Comparison of ENCODE assay signal across 12 cellular contexts in the genomic region with DNA sequence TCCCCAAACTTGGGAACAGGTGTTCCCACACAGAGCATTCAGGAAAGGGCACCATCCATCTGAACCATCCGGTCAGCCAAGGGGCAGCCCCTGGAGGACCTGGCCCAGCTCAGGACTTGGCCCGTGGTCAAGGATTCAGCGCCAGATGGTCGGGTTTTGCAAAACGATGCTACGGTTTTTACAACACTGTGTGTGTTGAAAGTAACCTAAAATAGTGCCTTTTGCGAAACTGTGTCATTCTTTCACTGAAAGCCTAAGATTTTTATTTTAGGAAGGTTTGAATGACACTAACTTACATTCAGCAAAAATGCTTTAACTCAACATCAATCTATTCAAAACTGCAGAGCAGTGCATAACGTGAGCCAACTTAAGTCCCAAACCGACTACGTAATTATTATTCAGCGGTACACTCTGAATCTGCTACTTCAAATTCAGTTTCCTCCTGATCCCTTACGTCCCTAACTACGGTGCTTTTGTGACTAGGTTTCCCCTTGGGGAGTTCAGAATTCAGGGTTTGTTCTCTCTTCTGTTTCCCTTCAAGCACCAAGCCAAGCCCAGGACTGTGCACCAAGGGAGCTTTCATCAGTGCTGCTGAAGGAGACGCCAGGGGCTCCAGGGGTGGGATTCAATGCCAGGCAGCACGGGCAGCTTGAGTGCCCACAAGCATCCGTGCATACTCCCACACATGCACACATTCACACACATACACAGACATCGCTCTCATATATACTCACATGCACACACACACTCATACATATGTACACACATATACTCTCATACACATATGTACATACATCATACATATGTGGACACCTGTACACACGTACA. TPM values are rescaled to one million over a fixed set of nuclear protein-coding genes. Genes with fewer than 3 reads are reported as not detected.
DNase-seq lines count a peak whose midpoint lies in the region; ATAC-seq and TF ChIP-seq lines count a peak whose summit lies in the region.
"Had no signal": no experiment of that assay in that cellular context is flagged by ENCODE, and none has a peak within 500 bp of the region (broad histone marks: within the 10 kb centered on the region; RNA-seq: fewer than 3 reads in every experiment).

No MANE protein-coding gene starts in this region.

- peaks cover 79% of the 10 kb centered on the region for H3K36me3 Mint-ChIP-seq in activated T-cell treated with anti-CD3 and anti-CD28 coated beads, Interleukin-2, amount 50 U/mL, for 24 hours (ENCODE audit: low read depth)

- no peak for TF ChIP-seq CTCF in OCI-LY3 (IDR thresholded peaks at IDR 0.05; ENCODE audit: low read depth, low read length)
- no peak for TF ChIP-seq CTCF in foreskin keratinocyte (conservative IDR thresholded peaks at IDR 0.05)

- no peak overlapping the region for H3K4me3 Mint-ChIP-seq in activated T-cell treated with anti-CD3 and anti-CD28 coated beads, Interleukin-2, amount 50 U/mL, for 24 hours
- H3K4me3 Mint-ChIP-seq: mesothelial cell of epicardium; T-helper 2 cell treated with Interferon-gamma antibody and Interleukin-4, amounts not matched to agents 5 μg/mL and 100 μg/mL, for 36 hours had no signal

- H3K4me1 ChIP-seq in OCI-LY3 (ENCODE audit: low read length) (peaks cover 95% of the 10 kb centered on the region), stomach smooth muscle (ENCODE audit: control insufficient read depth, insufficient read depth, low read length) (peaks cover 33% of the 10 kb centered on the region), foreskin keratinocyte (no peaks in the 10 kb centered on the region)

- H3K36me3 ChIP-seq in OCI-LY3 (replicated peaks; ENCODE audit: low read depth, low read length) (peaks cover 60% of the 10 kb centered on the region), stomach smooth muscle (ENCODE audit: control insufficient read depth in 2 of 2, insufficient read depth in 2 of 2, low read length in 2 of 2) (peaks cover 0 to 17% of the 10 kb centered on the region in 2 donors)

- no peaks in the 10 kb centered on the region for H3K27me3 Mint-ChIP-seq in activated T-cell treated with anti-CD3 and anti-CD28 coated beads, Interleukin-2, amount 50 U/mL, for 24 hours

- peak; percentile 22 for ATAC-seq in HG02870 (IDR thresholded peaks at IDR 0.05; ENCODE audit: unreplicated experiment)
- ATAC-seq in foreskin keratinocyte: no peak

- peak overlapping the region; percentile 75 for H3K4me3 ChIP-seq in OCI-LY3 (ENCODE audit: low read length)
- no peak overlapping the region for H3K4me3 ChIP-seq in stomach smooth muscle (ENCODE audit: low read length in 2 of 2)

- H3K9me3 Mint-ChIP-seq in activated T-cell treated with anti-CD3 and anti-CD28 coated beads, Interleukin-2, amount 50 U/mL, for 24 hours: no peaks in the 10 kb centered on the region
- H3K9me3 Mint-ChIP-seq: mesothelial cell of epicardium; T-helper 2 cell treated with Interferon-gamma antibody and Interleukin-4, amounts not matched to agents 5 μg/mL and 100 μg/mL, for 36 hours had no signal

- H3K79me2 ChIP-seq in OCI-LY3 (ENCODE audit: low read length): peaks cover 75% of the 10 kb centered on the region

- peak overlapping the region; percentile 97 for H3K4me2 ChIP-seq in OCI-LY3 (ENCODE audit: low read length)

- H3K27ac ChIP-seq in OCI-LY3 (ENCODE audit: low read length) (peak overlapping the region; percentile 100), stomach smooth muscle (ENCODE audit: low read length) (peak overlapping the region; percentile 18), foreskin keratinocyte (no peak overlapping the region)

- H2AFZ ChIP-seq in OCI-LY3 (ENCODE audit: low read depth, low read length): no peak overlapping the region

- no peak for DNase-seq in activated T-cell treated with anti-CD3 and anti-CD28 coated beads, Interleukin-2, amount 50 U/mL, for 24 hours
- no peak for DNase-seq in activated T-cell treated with anti-CD3 and anti-CD28 coated beads, Interleukin-2, amount 50 U/mL, for 1 hour
- no peak for DNase-seq in iPS-NIHi11 (ENCODE audit: low spot score)
- no peak for DNase-seq in foreskin keratinocyte
- no peak for DNase-seq in OCI-M2 (lab: John Stamatoyannopoulos, UW; ENCODE audit: unreplicated experiment)
- DNase-seq: NCI-H1694 had no signal

- H3K27me3 ChIP-seq in OCI-LY3 (ENCODE audit: low read depth, low read length): no peaks in the 10 kb centered on the region
- H3K27me3 ChIP-seq in stomach smooth muscle (ENCODE audit: control insufficient read depth in 1 of 2, insufficient read depth in 2 of 2, low read length in 2 of 2): no peaks in the 10 kb centered on the region
- H3K27me3 ChIP-seq in foreskin keratinocyte: no peaks in the 10 kb centered on the region

- H3K9me3 ChIP-seq in OCI-LY3 (ENCODE audit: insufficient read depth, low read length): no peaks in the 10 kb centered on the region
- H3K9me3 ChIP-seq in stomach smooth muscle (ENCODE audit: control insufficient read depth in 2 of 2, low read length in 2 of 2): no peaks in the 10 kb centered on the region

- peaks cover 49% of the 10 kb centered on the region for H3K4me1 Mint-ChIP-seq in activated T-cell treated with anti-CD3 and anti-CD28 coated beads, Interleukin-2, amount 50 U/mL, for 24 hours (ENCODE audit: low read depth)

- peak overlapping the region; percentile 24 for H3K27ac Mint-ChIP-seq in activated T-cell treated with anti-CD3 and anti-CD28 coated beads, Interleukin-2, amount 50 U/mL, for 24 hours
- H3K27ac Mint-ChIP-seq: mesothelial cell of epicardium had no signal

- H4K20me1 ChIP-seq in OCI-LY3 (ENCODE audit: insufficient read depth, low read length): no peaks in the 10 kb centered on the region

- H3K9ac ChIP-seq in OCI-LY3 (ENCODE audit: low read length) (peak overlapping the region; percentile 99), stomach smooth muscle (ENCODE audit: low read length in 2 of 2) (no peak overlapping the region)

RNA-seq across cellular contexts. Expression of gene LPCAT1, which starts 25.8 kb away (rescaled TPM):
- total RNA-seq in foreskin keratinocyte: 43.2 and 45.6 TPM in 2 replicates
- polyA plus RNA-seq in foreskin keratinocyte: 28.7 and 33.8 TPM in 2 replicates

RNA-seq across cellular contexts. Expression of gene SLC6A3, which starts 52.8 kb away (rescaled TPM):
- not detected in 2 replicates for total RNA-seq in foreskin keratinocyte
- not detected in 2 replicates for polyA plus RNA-seq in foreskin keratinocyte
- total RNA-seq: epithelial cell of proximal tubule had no signal
